In genomic region chr9:1939926-1940368, GRCh38 we compare ENCODE assay signal across 8 cellular contexts.
A peak's percentile ranks its signal among the peaks of the same experiment; 100 is the strongest.
DNase-seq lines count a peak whose midpoint lies in the region; ATAC-seq and TF ChIP-seq lines count a peak whose summit lies in the region.

No MANE protein-coding gene starts in this region.

- no peaks in the 10 kb centered on the region for H4K20me1 ChIP-seq in DND-41 (ENCODE audit: insufficient read depth, low read length)

- DNase-seq in DND-41 = peak; percentile 26
- peak; percentile 53 for DNase-seq in NCI-H526 treated with DMSO at 0.1 percent for 48 hours (lab: John Stamatoyannopoulos, UW)
- DNase-seq in activated T-helper 2 cell treated with anti-CD3 and anti-CD28 coated beads, Interferon-gamma antibody, Interleukin-2, Interleukin-4, amounts not matched to agents 10 μg/mL and 5 μg/mL and 100 μg/mL, durations not matched to agents 14 hours and 24 hours and 36 hours (ENCODE audit: low spot score) = peak; percentile 12
- peak; percentile 46 for DNase-seq in kidney tubule cell (ENCODE audit: low spot score)
- peak; percentile 6 to 21 for DNase-seq in thyroid gland
- no peak for DNase-seq in occipital lobe (lab: John Stamatoyannopoulos, UW)

- H3K36me3 Mint-ChIP-seq in activated T-helper 2 cell treated with anti-CD3 and anti-CD28 coated beads, Interferon-gamma antibody, Interleukin-2, Interleukin-4, amounts not matched to agents 10 μg/mL and 5 μg/mL and 100 μg/mL, durations not matched to agents 14 hours and 24 hours and 36 hours (ENCODE audit: low read depth) = no peaks in the 10 kb centered on the region

- H3K4me3 Mint-ChIP-seq in activated T-helper 2 cell treated with anti-CD3 and anti-CD28 coated beads, Interferon-gamma antibody, Interleukin-2, Interleukin-4, amounts not matched to agents 10 μg/mL and 5 μg/mL and 100 μg/mL, durations not matched to agents 14 hours and 24 hours and 36 hours (ENCODE audit: low read depth) = no peak overlapping the region

- H3K27me3 ChIP-seq in DND-41 (ENCODE audit: insufficient read depth, low read length, poor library complexity) = no peaks in the 10 kb centered on the region
- H3K27me3 ChIP-seq in thyroid gland = no peaks in the 10 kb centered on the region

- H3K9me3 Mint-ChIP-seq in activated T-helper 2 cell treated with anti-CD3 and anti-CD28 coated beads, Interferon-gamma antibody, Interleukin-2, Interleukin-4, amounts not matched to agents 10 μg/mL and 5 μg/mL and 100 μg/mL, durations not matched to agents 14 hours and 24 hours and 36 hours = no peaks in the 10 kb centered on the region

- peak; percentile 75 for ATAC-seq in DND-41 (ENCODE audit: insufficient read depth, low read depth)
- peak; percentile 86 for ATAC-seq in GM19328 (IDR thresholded peaks at IDR 0.05; ENCODE audit: unreplicated experiment)
- peak; percentile 70 for ATAC-seq in HG03139 (IDR thresholded peaks at IDR 0.05; ENCODE audit: unreplicated experiment)

- no peak overlapping the region for H2AFZ ChIP-seq in DND-41 (ENCODE audit: low read depth, low read length)

- 44 to 54% methylated on average over 7 of the region's 7 CpGs for WGBS in thyroid gland, 2 donors

- H3K27me3 Mint-ChIP-seq in activated T-helper 2 cell treated with anti-CD3 and anti-CD28 coated beads, Interferon-gamma antibody, Interleukin-2, Interleukin-4, amounts not matched to agents 10 μg/mL and 5 μg/mL and 100 μg/mL, durations not matched to agents 14 hours and 24 hours and 36 hours (ENCODE audit: low read depth) = peaks cover 6% of the 10 kb centered on the region

- no peak overlapping the region for H3K4me2 ChIP-seq in DND-41 (ENCODE audit: insufficient read depth, low read length)

- no peaks in the 10 kb centered on the region for H3K79me2 ChIP-seq in DND-41 (ENCODE audit: insufficient read depth, low read length)

- H3K4me3 ChIP-seq in DND-41 (ENCODE audit: low read depth in 1 of 2, low read length in 2 of 2) (no peak overlapping the region), thyroid gland (replicated peaks in 1 of 3) (no peak overlapping the region)

- H3K4me1 ChIP-seq in DND-41 (ENCODE audit: insufficient read depth, low read length) (no peaks in the 10 kb centered on the region), thyroid gland (no peaks in the 10 kb centered on the region)

- no peak for TF ChIP-seq POLR2A in thyroid gland (IDR thresholded peaks at IDR 0.05)

- peak; percentile 74 for TF ChIP-seq CTCF in DND-41 (IDR thresholded peaks at IDR 0.05; ENCODE audit: borderline replicate concordance, extremely low read depth, low read length, poor library complexity, severe bottlenecking)
- TF ChIP-seq CTCF in thyroid gland (IDR thresholded peaks at IDR 0.05) = peak in 5 of 6 experiments; percentile 15 to 72 (median 44)

- H3K27ac Mint-ChIP-seq in activated T-helper 2 cell treated with anti-CD3 and anti-CD28 coated beads, Interferon-gamma antibody, Interleukin-2, Interleukin-4, amounts not matched to agents 10 μg/mL and 5 μg/mL and 100 μg/mL, durations not matched to agents 14 hours and 24 hours and 36 hours = no peak overlapping the region

- H3K9me3 ChIP-seq in DND-41 (ENCODE audit: insufficient read depth, low read length, severe bottlenecking) (no peaks in the 10 kb centered on the region), thyroid gland (no peaks in the 10 kb centered on the region)

- no peaks in the 10 kb centered on the region for H3K4me1 Mint-ChIP-seq in activated T-helper 2 cell treated with anti-CD3 and anti-CD28 coated beads, Interferon-gamma antibody, Interleukin-2, Interleukin-4, amounts not matched to agents 10 μg/mL and 5 μg/mL and 100 μg/mL, durations not matched to agents 14 hours and 24 hours and 36 hours (ENCODE audit: low read depth)

- no peak overlapping the region for H3K27ac ChIP-seq in DND-41 (ENCODE audit: low read length)
- no peak overlapping the region for H3K27ac ChIP-seq in thyroid gland

- H3K36me3 ChIP-seq in DND-41 (ENCODE audit: insufficient read depth, low read length) (no peaks in the 10 kb centered on the region), thyroid gland (no peaks in the 10 kb centered on the region)

- H3K9ac ChIP-seq in DND-41 (ENCODE audit: low read depth, low read length) = no peak overlapping the region

- intact Hi-C loops in activated T-helper 2 cell treated with anti-CD3 and anti-CD28 coated beads, Interferon-gamma antibody, Interleukin-2, Interleukin-4, amounts not matched to agents 10 μg/mL and 5 μg/mL and 100 μg/mL, durations not matched to agents 14 hours and 24 hours and 36 hours (cut with micrococcal nuclease) = loop anchor here (5.0 kb wide), 1 partner anchor 147 kb away; no protein-coding TSS in a partner anchor
- intact Hi-C loops in thyroid gland (cut with DNase I) = loop anchor here (10.0 kb wide), 1 partner anchor 125 kb away; no protein-coding TSS in a partner anchor
